ENCODE assay signal across 24 cellular contexts in genomic region chr20:16588241-16588640, GRCh38. TPM values are rescaled to one million over a fixed set of nuclear protein-coding genes. Genes with fewer than 3 reads are reported as not detected.
A peak's percentile ranks its signal among the peaks of the same experiment; 100 is the strongest.
DNase-seq lines count a peak whose midpoint lies in the region; ATAC-seq, FAIRE-seq and TF ChIP-seq lines count a peak whose summit lies in the region.
"Had no signal": no experiment of that assay in that cellular context is flagged by ENCODE, and none has a peak within 500 bp of the region (broad histone marks: within the 10 kb centered on the region; RNA-seq: fewer than 3 reads in every experiment).

No MANE protein-coding gene starts in this region.

- H3K27ac ChIP-seq in HepG2 (ENCODE audit: extremely low read length, insufficient read depth, low read length) (no peak overlapping the region), right lobe of liver (no peak overlapping the region), esophagus muscularis mucosa (replicated peaks in 1 of 4) (no peak overlapping the region), liver (ENCODE audit: low read depth in 1 of 2, low read length in 2 of 2) (no peak overlapping the region), small intestine (ENCODE audit: low read depth in 1 of 2, low read length in 1 of 2) (no peak overlapping the region)
- H3K27ac ChIP-seq: 22Rv1; A549; BLaER1 treated with 17β-estradiol and CSF1 and Interleukin-3, amounts not matched to agents 10 nM and 100 nM; C4-2B had no signal

- ATAC-seq in HepG2 (peak; percentile 71), right lobe of liver (no peak)
- ATAC-seq in naive thymus-derived CD8-positive, alpha-beta T cell: no peak
- ATAC-seq: A549; CD8-positive, alpha-beta T cell had no signal

- TF ChIP-seq POLR2A in HepG2 (IDR thresholded peaks at IDR 0.05; ENCODE audit: insufficient read depth in 1 of 2, low read depth in 2 of 2, low read length in 2 of 2) (no peak), right lobe of liver (IDR thresholded peaks at IDR 0.05) (no peak), esophagus muscularis mucosa (IDR thresholded peaks at IDR 0.05; ENCODE audit: low read depth) (no peak)

- in situ Hi-C loops in HepG2 (cut with HindIII; ENCODE audit: extremely low pct_ligation_motif_present, low pct_unique_long_range_greater_than_20kb): no loop called here

- no peaks in the 10 kb centered on the region for H3K9me3 Mint-ChIP-seq in naive thymus-derived CD8-positive, alpha-beta T cell
- H3K9me3 Mint-ChIP-seq: CD4-positive, alpha-beta T cell; CD8-positive, alpha-beta T cell had no signal

- H3K4me3 Mint-ChIP-seq in naive thymus-derived CD8-positive, alpha-beta T cell: no peak overlapping the region
- H3K4me3 Mint-ChIP-seq: B cell; CD4-positive, alpha-beta T cell; CD8-positive, alpha-beta T cell had no signal

- intact Hi-C loops in HepG2 (cut with micrococcal nuclease; ENCODE audit: unreplicated experiment): no loop called here
- intact Hi-C loops in right lobe of liver (cut with DNase I): no loop called here
- intact Hi-C loops in esophagus muscularis mucosa (cut with DNase I): no loop called here

- H2AFZ ChIP-seq in HepG2 (ENCODE audit: low read length): no peak overlapping the region

- no peak for TF ChIP-seq CTCF in HepG2 (CRISPR knock-in tag; IDR thresholded peaks at IDR 0.05)
- TF ChIP-seq CTCF in right lobe of liver (IDR thresholded peaks at IDR 0.05): no peak
- no peak for TF ChIP-seq CTCF in esophagus muscularis mucosa (IDR thresholded peaks at IDR 0.05)
- no peak for TF ChIP-seq CTCF in liver (IDR thresholded peaks at IDR 0.05; ENCODE audit: low read depth, low read length, missing input control)

- H3K79me2 ChIP-seq in HepG2 (ENCODE audit: insufficient read depth, low read length): no peaks in the 10 kb centered on the region

- H3K9me3 ChIP-seq in HepG2 (ENCODE audit: low read length): no peaks in the 10 kb centered on the region
- H3K9me3 ChIP-seq in right lobe of liver: no peaks in the 10 kb centered on the region
- no peaks in the 10 kb centered on the region for H3K9me3 ChIP-seq in esophagus muscularis mucosa
- no peaks in the 10 kb centered on the region for H3K9me3 ChIP-seq in liver (ENCODE audit: control insufficient read depth in 4 of 4, low read length in 3 of 4)
- no peaks in the 10 kb centered on the region for H3K9me3 ChIP-seq in small intestine (ENCODE audit: control insufficient read depth, low read depth)
- H3K9me3 ChIP-seq: A549, Caco-2 had no signal

- peaks cover 0 to 2% (median 0%) of the 10 kb centered on the region in 3 donors for H3K36me3 Mint-ChIP-seq in naive thymus-derived CD8-positive, alpha-beta T cell
- H3K36me3 Mint-ChIP-seq: CD8-positive, alpha-beta T cell had no signal

- no TSS peak for BruUV-seq in HepG2 (replicated peaks; lab: Mats Ljungman, UMichigan)

- H3K4me1 ChIP-seq in HepG2 (ENCODE audit: insufficient read depth, low read length): peaks cover 23% of the 10 kb centered on the region
- H3K4me1 ChIP-seq in right lobe of liver: peaks cover 0 to 12% (median 0%) of the 10 kb centered on the region in 4 donors
- H3K4me1 ChIP-seq in esophagus muscularis mucosa: no peaks in the 10 kb centered on the region
- no peaks in the 10 kb centered on the region for H3K4me1 ChIP-seq in liver (ENCODE audit: control insufficient read depth in 4 of 4, insufficient read depth in 4 of 4, low read length in 3 of 4)
- H3K4me1 ChIP-seq in small intestine (ENCODE audit: control insufficient read depth in 2 of 2, insufficient read depth in 1 of 2, low read depth in 1 of 2, low read length in 1 of 2): peaks cover 0 to 4% of the 10 kb centered on the region in 2 donors
- H3K4me1 ChIP-seq: A549 had no signal

- FAIRE-seq in HepG2 (lab: Jason Lieb, UNC) (no peak), small intestine (lab: Jason Lieb, UNC) (no peak)
- FAIRE-seq: A549, D721Med, G401.6, GM12891, GM19239 had no signal

- H3K4me2 ChIP-seq in HepG2 (ENCODE audit: low read depth, low read length): peak overlapping the region; percentile 25
- H3K4me2 ChIP-seq: A549; BLaER1 treated with 17β-estradiol and CSF1 and Interleukin-3, amounts not matched to agents 10 nM and 100 nM had no signal

- CTCF ChIA-PET in HepG2 (lab: Yijun Ruan, JAX; ENCODE audit: low intra/inter-chr PET ratio, low total read pairs): no interaction called here

- TF ChIP-seq RAD21 in HepG2 (CRISPR knock-in tag; IDR thresholded peaks at IDR 0.05) (no peak), liver (IDR thresholded peaks at IDR 0.05) (no peak)

- H3K36me3 ChIP-seq in HepG2 (replicated peaks in 1 of 2; ENCODE audit: control insufficient read depth in 1 of 2, insufficient read depth in 2 of 2, low read length in 2 of 2) (no peaks in the 10 kb centered on the region), right lobe of liver (no peaks in the 10 kb centered on the region), esophagus muscularis mucosa (no peaks in the 10 kb centered on the region), liver (ENCODE audit: control insufficient read depth in 4 of 4, insufficient read depth in 3 of 4, low read depth in 1 of 4, low read length in 3 of 4) (no peaks in the 10 kb centered on the region), small intestine (ENCODE audit: control insufficient read depth in 2 of 2, insufficient read depth in 2 of 2, low read length in 2 of 2) (no peaks in the 10 kb centered on the region)
- H3K36me3 ChIP-seq: BLaER1 treated with 17β-estradiol and CSF1 and Interleukin-3, amounts not matched to agents 10 nM and 100 nM had no signal

- peak; percentile 40 for DNase-seq in HepG2 (ENCODE audit: low spot score)
- no peak for DNase-seq in right lobe of liver
- DNase-seq in esophagus muscularis mucosa (ENCODE audit: extremely low spot score): peak; percentile 55
- DNase-seq in small intestine: peak; percentile 39
- no peak for DNase-seq in naive thymus-derived CD8-positive, alpha-beta T cell
- DNase-seq in activated CD4-positive, alpha-beta T cell treated with anti-CD3 and anti-CD28 coated beads for 4 hours: no peak
- DNase-seq in medulla oblongata (ENCODE audit: extremely low spot score): no peak
- DNase-seq: AML-193; Caco-2; Calu3; CD4-positive, alpha-beta T cell; CD8-positive, alpha-beta T cell; DMS79 treated with DMSO at 0.1 percent for 48 hours; GF-D8 had no signal

- H3K4me1 Mint-ChIP-seq in naive thymus-derived CD8-positive, alpha-beta T cell: no peaks in the 10 kb centered on the region
- H3K4me1 Mint-ChIP-seq: B cell had no signal

- POLR2A ChIA-PET in HepG2 (lab: Yijun Ruan, JAX): interaction anchor here (1.2 kb wide), 1 partner anchor 13 kb away, joined by 3 read pairs; no protein-coding TSS in a partner anchor
- POLR2A ChIA-PET in naive thymus-derived CD8-positive, alpha-beta T cell (lab: Charles Lee): no interaction called here

- WGBS in HepG2 (ENCODE audit: low lambda C conversion rate): 17% methylated on average over 5 of the region's 5 CpGs
- WGBS in right lobe of liver (ENCODE audit: insufficient coverage, low coverage, low lambda C conversion rate, missing lambda C conversion rate): 63% methylated on average over 3 of the region's 5 CpGs
- 78% methylated on average over 5 of the region's 5 CpGs for WGBS in esophagus muscularis mucosa
- WGBS in liver: 67% methylated on average over 5 of the region's 5 CpGs
- 62 to 80% (median 69%) methylated on average over 5 of the region's 5 CpGs for WGBS in small intestine, 3 donors

- no peak overlapping the region for H3K9ac ChIP-seq in HepG2 (ENCODE audit: insufficient read depth, low read depth, low read length)
- no peak overlapping the region for H3K9ac ChIP-seq in liver (ENCODE audit: low read depth in 1 of 2, low read length in 2 of 2)
- H3K9ac ChIP-seq: BLaER1 treated with 17β-estradiol and CSF1 and Interleukin-3, amounts not matched to agents 10 nM and 100 nM had no signal

- H3K27me3 ChIP-seq in HepG2 (ENCODE audit: control insufficient read depth in 1 of 2, insufficient read depth in 2 of 2, low read length in 2 of 2) (no peaks in the 10 kb centered on the region; a peak in 1 of 5 replicates), right lobe of liver (no peaks in the 10 kb centered on the region), esophagus muscularis mucosa (peaks cover 0 to 33% (median 0%) of the 10 kb centered on the region in 4 donors), liver (ENCODE audit: control insufficient read depth in 4 of 4, insufficient read depth in 4 of 4, low read length in 3 of 4) (no peaks in the 10 kb centered on the region), small intestine (ENCODE audit: control insufficient read depth in 2 of 2, insufficient read depth in 2 of 2, low read length in 2 of 2) (no peaks in the 10 kb centered on the region)
- H3K27me3 ChIP-seq: BLaER1 treated with 17β-estradiol and CSF1 and Interleukin-3, amounts not matched to agents 10 nM and 100 nM had no signal

- H3K4me3 ChIP-seq in HepG2 (replicated peaks in 1 of 3; ENCODE audit: insufficient read depth in 1 of 3, low read depth in 2 of 3, low read length in 3 of 3): no peak overlapping the region
- H3K4me3 ChIP-seq in right lobe of liver: no peak overlapping the region
- H3K4me3 ChIP-seq in esophagus muscularis mucosa: no peak overlapping the region
- H3K4me3 ChIP-seq in liver (ENCODE audit: low read depth in 1 of 3, low read length in 3 of 3): no peak overlapping the region
- H3K4me3 ChIP-seq in small intestine (ENCODE audit: low read depth in 1 of 2, low read length in 2 of 2): no peak overlapping the region
- H3K4me3 ChIP-seq: A549; BLaER1 treated with 17β-estradiol and CSF1 and Interleukin-3, amounts not matched to agents 10 nM and 100 nM had no signal

- H3K27me3 Mint-ChIP-seq in naive thymus-derived CD8-positive, alpha-beta T cell: peaks cover 22 to 56% (median 32%) of the 10 kb centered on the region in 5 donors

- H3K27ac Mint-ChIP-seq in naive thymus-derived CD8-positive, alpha-beta T cell: peak overlapping the region in 1 of 10 donors; percentile 72
- H3K27ac Mint-ChIP-seq: B cell; CD4-positive, alpha-beta T cell; CD8-positive, alpha-beta T cell had no signal

- H4K20me1 ChIP-seq in HepG2 (ENCODE audit: insufficient read depth, low read length): no peaks in the 10 kb centered on the region
- H4K20me1 ChIP-seq: BLaER1 treated with 17β-estradiol and CSF1 and Interleukin-3, amounts not matched to agents 10 nM and 100 nM had no signal

- TF ChIP-seq EP300 in HepG2 (IDR thresholded peaks at IDR 0.05; ENCODE audit: low read depth in 2 of 2, low read length in 2 of 2): no peak
- no peak for TF ChIP-seq EP300 in HepG2 (CRISPR knock-in tag; IDR thresholded peaks at IDR 0.05; ENCODE audit: borderline replicate concordance)
- TF ChIP-seq EP300 in esophagus muscularis mucosa (IDR thresholded peaks at IDR 0.05): no peak

RNA-seq across cellular contexts. Expression of gene KIF16B, which starts 15.0 kb away (rescaled TPM):
- total RNA-seq in HepG2 (2016; rRNA removed; fragmentation: Illumina TruSeq; extraction: Trizol) (18.0 and 23.3 TPM in 2 replicates), right lobe of liver (10 to 100 TPM in 5 of 6 experiments, 1 to 10 TPM in 1; 8.4 to 15.9 (median 11.7) TPM), esophagus muscularis mucosa (10 to 100 TPM; 15.4 to 21.1 (median 19.3) TPM), liver (10 to 100 TPM in 1 of 2 donors, 1 to 10 TPM in 1; 7.8 to 19.7 TPM)
- total RNA-seq in HepG2 (2016; cell fraction: cytosol; rRNA removed; fragmentation: Illumina TruSeq; extraction: Trizol; ENCODE audit: low read depth): 9.2 and 11.4 TPM in 2 replicates
- 17.5 and 21.2 TPM in 2 replicates for total RNA-seq in HepG2 (2016; cell fraction: insoluble cytoplasmic fraction; rRNA removed; fragmentation: Illumina TruSeq; extraction: Trizol)
- 11.3 and 16.2 TPM in 2 replicates for total RNA-seq in HepG2 (2016; cell fraction: membrane; rRNA removed; fragmentation: Illumina TruSeq; extraction: Trizol)
- total RNA-seq in HepG2 (2016; cell fraction: nucleus; rRNA removed; fragmentation: Illumina TruSeq; extraction: Trizol): 24.2 TPM in 2 replicates
- polyA plus RNA-seq in HepG2 (2011; rRNA removed) (6.2 and 6.9 TPM in 2 replicates), liver (1 to 10 TPM; 5.1 to 9.0 TPM), small intestine (10 to 100 TPM; 12.4 to 46.7 (median 27.6) TPM)
- 5.1 and 7.1 TPM in 2 replicates for polyA plus RNA-seq in HepG2 (2011; cell fraction: cytosol; rRNA removed)
- 7.2 and 8.6 TPM in 2 replicates for polyA plus RNA-seq in HepG2 (2011; cell fraction: nucleus; rRNA removed)
- polyA plus RNA-seq in HepG2 (2012): 6.4 and 7.5 TPM in 2 replicates
- polyA plus RNA-seq in HepG2 (2016; cell fraction: cytosol; fragmentation: Illumina TruSeq; extraction: Trizol; ENCODE audit: low read depth): 0.37 and 0.47 TPM in 2 replicates
- polyA plus RNA-seq in HepG2 (2016; cell fraction: insoluble cytoplasmic fraction; fragmentation: Illumina TruSeq; extraction: Trizol; ENCODE audit: low read depth): 19.2 and 19.4 TPM in 2 replicates
- 1.4 TPM in 2 replicates for polyA plus RNA-seq in HepG2 (2016; cell fraction: membrane; fragmentation: Illumina TruSeq; extraction: Trizol; ENCODE audit: low read depth)
- 11.5 and 13.4 TPM in 2 replicates for polyA plus RNA-seq in HepG2 (2016; cell fraction: nucleus; fragmentation: Illumina TruSeq; extraction: Trizol; ENCODE audit: insufficient read depth, low read depth)
- polyA minus RNA-seq in HepG2 (2011; rRNA and poly(A)+ RNA removed; ENCODE audit: low replicate concordance): 2.9 and 11.2 TPM in 2 replicates
- 8.8 and 11.3 TPM in 2 replicates for polyA minus RNA-seq in HepG2 (2011; cell fraction: cytosol; rRNA and poly(A)+ RNA removed)
- 33.9 and 35.4 TPM in 2 replicates for polyA minus RNA-seq in HepG2 (2011; cell fraction: nucleus; rRNA and poly(A)+ RNA removed)
- total RNA-seq in naive thymus-derived CD8-positive, alpha-beta T cell: 1 to 10 TPM; 7.2 to 7.9 TPM
- 1 to 10 TPM; 1.9 to 6.2 (median 3.8) TPM for polyA plus RNA-seq in naive thymus-derived CD8-positive, alpha-beta T cell

Comparison
In these comparisons a context has a peak if more than half of its experiments do, and no peak if none do; other contexts are left out.
1. DNase-seq: peak in HepG2 (single experiment), esophagus muscularis mucosa (single experiment) and small intestine (single experiment); none in right lobe of liver (0 of 3), naive thymus-derived CD8-positive, alpha-beta T cell (0 of 10), activated CD4-positive, alpha-beta T cell treated with anti-CD3 and anti-CD28 coated beads for 4 hours (0 of 2) and medulla oblongata (single experiment).